Comparison of ENCODE assay signal across 8 cellular contexts in the genomic region with DNA sequence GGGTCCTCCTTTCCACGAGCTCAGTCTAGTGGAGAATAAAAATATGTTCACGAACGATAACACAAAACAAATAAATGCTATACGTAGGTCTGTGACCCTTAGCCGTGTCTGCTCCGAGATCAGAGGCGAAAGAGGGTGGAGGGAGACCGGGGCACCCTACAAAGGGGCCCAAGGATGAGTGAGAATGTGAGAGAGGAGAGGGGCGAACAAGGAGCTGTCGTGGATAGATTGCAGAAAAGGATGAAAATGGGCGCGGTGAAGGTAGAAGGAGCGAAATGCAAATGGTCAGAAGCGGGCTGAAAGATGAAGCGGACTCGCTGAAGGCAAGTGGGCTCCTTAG. TPM values are rescaled to one million over a fixed set of nuclear protein-coding genes. Genes with fewer than 3 reads are reported as not detected.
DNase-seq lines count a peak whose midpoint lies in the region; TF ChIP-seq lines count a peak whose summit lies in the region.

No MANE protein-coding gene starts in this region.

- TF ChIP-seq CTCF in cardiac muscle cell (IDR thresholded peaks at IDR 0.05; ENCODE audit: low read depth, low read length) = no peak

- peak overlapping the region; percentile 94 for H3K27ac Mint-ChIP-seq in activated naive CD4-positive, alpha-beta T cell treated with anti-CD3 and anti-CD28 coated beads, Interleukin-2, amount 50 U/mL, for 24 hours

- H3K9me3 Mint-ChIP-seq in activated naive CD4-positive, alpha-beta T cell treated with anti-CD3 and anti-CD28 coated beads, Interleukin-2, amount 50 U/mL, for 24 hours = no peaks in the 10 kb centered on the region

- H3K4me1 ChIP-seq in cardiac muscle cell (ENCODE audit: low read depth) (no peaks in the 10 kb centered on the region), skeletal muscle tissue (ENCODE audit: control insufficient read depth in 3 of 3, insufficient read depth in 3 of 3, low read length in 3 of 3) (peaks cover 8 to 15% (median 8%) of the 10 kb centered on the region in 3 donors)

- H3K27ac ChIP-seq in SK-N-MC (no peak overlapping the region), cardiac muscle cell (peak overlapping the region; percentile 85), skeletal muscle tissue (ENCODE audit: low read depth, low read length) (peak overlapping the region; percentile 79)

- H3K4me3 ChIP-seq in SK-N-MC (peak overlapping the region; percentile 76), cardiac muscle cell (peak overlapping the region; percentile 65), skeletal muscle tissue (ENCODE audit: low read length in 3 of 3) (peak overlapping the region; percentile 87 to 93 (median 88))

- H3K36me3 Mint-ChIP-seq in activated naive CD4-positive, alpha-beta T cell treated with anti-CD3 and anti-CD28 coated beads, Interleukin-2, amount 50 U/mL, for 24 hours = no peaks in the 10 kb centered on the region

- H3K4me3 Mint-ChIP-seq in activated naive CD4-positive, alpha-beta T cell treated with anti-CD3 and anti-CD28 coated beads, Interleukin-2, amount 50 U/mL, for 24 hours = peak overlapping the region; percentile 99

- H3K27me3 ChIP-seq in cardiac muscle cell (peaks cover 25% of the 10 kb centered on the region), skeletal muscle tissue (ENCODE audit: control insufficient read depth in 3 of 3, insufficient read depth in 3 of 3, low read length in 3 of 3) (no peaks in the 10 kb centered on the region)

- no peak for DNase-seq in activated naive CD4-positive, alpha-beta T cell treated with Interleukin-2 at 50 U/mL for 16 hours
- DNase-seq in SK-N-MC (ENCODE audit: low read depth, low spot score) = no peak
- DNase-seq in cardiac muscle cell (ENCODE audit: low read depth in 1 of 2, low spot score in 1 of 2) = no peak
- DNase-seq in GF-D8 (lab: John Stamatoyannopoulos, UW) = no peak
- no peak for DNase-seq in pons (ENCODE audit: low spot score)
- no peak for DNase-seq in NCI-H82 (lab: John Stamatoyannopoulos, UW)

- H3K36me3 ChIP-seq in SK-N-MC (ENCODE audit: insufficient read depth, low read length) (no peaks in the 10 kb centered on the region), cardiac muscle cell (no peaks in the 10 kb centered on the region), skeletal muscle tissue (ENCODE audit: control insufficient read depth in 3 of 3, insufficient read depth in 3 of 3, low read length in 3 of 3) (peaks cover 0 to 4% (median 0%) of the 10 kb centered on the region in 3 donors)

- peaks cover 26% of the 10 kb centered on the region for H3K4me1 Mint-ChIP-seq in activated naive CD4-positive, alpha-beta T cell treated with anti-CD3 and anti-CD28 coated beads, Interleukin-2, amount 50 U/mL, for 24 hours

- H3K9me3 ChIP-seq in SK-N-MC (ENCODE audit: low read depth, low read length) = no peaks in the 10 kb centered on the region
- no peaks in the 10 kb centered on the region for H3K9me3 ChIP-seq in cardiac muscle cell (ENCODE audit: low read depth)
- no peaks in the 10 kb centered on the region for H3K9me3 ChIP-seq in skeletal muscle tissue (ENCODE audit: control insufficient read depth in 3 of 3, low read length in 3 of 3)

- H3K27me3 Mint-ChIP-seq in activated naive CD4-positive, alpha-beta T cell treated with anti-CD3 and anti-CD28 coated beads, Interleukin-2, amount 50 U/mL, for 24 hours = no peaks in the 10 kb centered on the region

- H3K9ac ChIP-seq in SK-N-MC (ENCODE audit: insufficient read length) (peak overlapping the region; percentile 55), skeletal muscle tissue (ENCODE audit: low read depth in 1 of 3, low read length in 3 of 3) (peak overlapping the region; percentile 85 to 88 (median 88))

RNA-seq across cellular contexts. Expression of a gene that starts 6.2 kb away (rescaled TPM):
- total RNA-seq in cardiac muscle cell = 8.9 and 11.4 TPM in 2 replicates
- 5.7 and 10.2 TPM in 2 replicates for polyA plus RNA-seq in cardiac muscle cell
- total RNA-seq in skeletal muscle tissue = 10.4 TPM
